26 cellular contexts compared by ENCODE assay signal in genomic region chr11:1740786-1741530, GRCh38. TPM values are rescaled to one million over a fixed set of nuclear protein-coding genes. Genes with fewer than 3 reads are reported as not detected.
A peak's percentile ranks its signal among the peaks of the same experiment; 100 is the strongest.
DNase-seq lines count a peak whose midpoint lies in the region; ATAC-seq and TF ChIP-seq lines count a peak whose summit lies in the region.
"Had no signal": no experiment of that assay in that cellular context is flagged by ENCODE, and none has a peak within 500 bp of the region (broad histone marks: within the 10 kb centered on the region; RNA-seq: fewer than 3 reads in every experiment).

No MANE protein-coding gene starts in this region.

- 88% methylated on average over 8 of the region's 8 CpGs for WGBS in esophagus muscularis mucosa

- no peak overlapping the region for H3K27ac Mint-ChIP-seq in T-helper 17 cell
- H3K27ac Mint-ChIP-seq: GM23338, H9, HFFc6 had no signal

- TF ChIP-seq POLR2A in esophagus muscularis mucosa (IDR thresholded peaks at IDR 0.05; ENCODE audit: low read depth) = no peak

- DNase-seq in RWPE1 (ENCODE audit: low spot score) (no peak), mesenteric fat pad (ENCODE audit: low spot score) (peak; percentile 45), ureter (ENCODE audit: low spot score) (peak; percentile 44), esophagus muscularis mucosa (ENCODE audit: extremely low spot score) (no peak), T-helper 17 cell (no peak), AML-193 (lab: John Stamatoyannopoulos, UW) (no peak)
- DNase-seq: C1 segment of cervical spinal cord; CD8-positive, alpha-beta memory T cell; DMS 273 treated with DMSO at 0.1 percent for 48 hours; DMS79; EL; GDM1; H9; HFFc6; KBM-7; MM.1S; NCI-H2029; NCI-H446 treated with DMSO at 0.1 percent for 48 hours; NCI-H526 treated with DMSO at 0.1 percent for 48 hours; SK-N-SH had no signal

- TF ChIP-seq EP300 in esophagus muscularis mucosa (IDR thresholded peaks at IDR 0.05) = no peak

- H3K36me3 ChIP-seq in HEK293 (ENCODE audit: control insufficient read depth in 2 of 2, insufficient read depth in 1 of 2, low read length in 2 of 2) = no peaks in the 10 kb centered on the region
- no peaks in the 10 kb centered on the region for H3K36me3 ChIP-seq in esophagus muscularis mucosa

- H3K9me3 ChIP-seq in HEK293 (ENCODE audit: control insufficient read depth, insufficient read depth, low read depth, low read length) (no peaks in the 10 kb centered on the region), esophagus muscularis mucosa (peaks cover 0 to 19% (median 14%) of the 10 kb centered on the region in 4 donors), T-helper 17 cell (ENCODE audit: control insufficient read depth, low read length, poor library complexity, severe bottlenecking) (peaks cover 2% of the 10 kb centered on the region)
- H3K9me3 ChIP-seq: SK-N-SH had no signal

- peaks cover 6% of the 10 kb centered on the region for H3K36me3 Mint-ChIP-seq in T-helper 17 cell (ENCODE audit: low read depth)

- peaks cover 4% of the 10 kb centered on the region for H3K4me1 Mint-ChIP-seq in T-helper 17 cell
- H3K4me1 Mint-ChIP-seq: GM23338, H9 had no signal

- H3K4me3 ChIP-seq in HEK293 (ENCODE audit: low read depth, low read length) (no peak overlapping the region), esophagus muscularis mucosa (no peak overlapping the region)
- H3K4me3 ChIP-seq: A549, GM12878, GM23338 had no signal

- H3K4me3 Mint-ChIP-seq in T-helper 17 cell = no peak overlapping the region
- H3K4me3 Mint-ChIP-seq: CD8-positive, alpha-beta memory T cell; GM23338; H9; HFFc6 had no signal

- CTCF ChIA-PET in HEK293 (lab: Yijun Ruan, JAX) = interaction anchor here (1.2 kb wide), 1 partner anchor 47 kb away, joined by 3 read pairs; no protein-coding TSS in a partner anchor
- CTCF ChIA-PET in RWPE1 (lab: Yijun Ruan, JAX) = no interaction called here

- H3K4me1 ChIP-seq in HEK293 (ENCODE audit: control insufficient read depth, insufficient read depth, low read length) (no peaks in the 10 kb centered on the region), esophagus muscularis mucosa (peaks cover 0 to 5% (median 1%) of the 10 kb centered on the region in 4 donors)
- H3K4me1 ChIP-seq: A549 had no signal

- no peak for ATAC-seq in T-helper 17 cell
- ATAC-seq: A549, GM12878, GM23338, Panc1 had no signal

- no peak overlapping the region for H3K27ac ChIP-seq in HEK293 (ENCODE audit: extremely low read depth, low read depth, low read length)
- peak overlapping the region; percentile 43 for H3K27ac ChIP-seq in RWPE1
- H3K27ac ChIP-seq in esophagus muscularis mucosa (replicated peaks in 1 of 4) = no peak overlapping the region
- H3K27ac ChIP-seq: A549 had no signal

- POLR2A ChIA-PET in HEK293 (lab: Yijun Ruan, JAX) = no interaction called here
- POLR2A ChIA-PET in RWPE1 (lab: Yijun Ruan, JAX; ENCODE audit: low non-redundant PET) = no interaction called here

- H3K27me3 Mint-ChIP-seq in T-helper 17 cell = peaks cover 6% of the 10 kb centered on the region

- no peak for TF ChIP-seq CTCF in HEK293 (tag by site-specific recombination; IDR thresholded peaks at IDR 0.05)
- no peak for TF ChIP-seq CTCF in RWPE1 (conservative IDR thresholded peaks at IDR 0.05; ENCODE audit: low read depth)
- TF ChIP-seq CTCF in esophagus muscularis mucosa (IDR thresholded peaks at IDR 0.05) = no peak

- intact Hi-C loops in esophagus muscularis mucosa (cut with DNase I) = no loop called here

- peaks cover 0 to 56% (median 4%) of the 10 kb centered on the region in 4 donors for H3K27me3 ChIP-seq in esophagus muscularis mucosa

TF ChIP-seq in HEK293, 187 proteins besides CTCF, POLR2A, EP300 and RAD21:
- TF ChIP-seq HOXC10 (CRISPR knock-in tag; IDR thresholded peaks at IDR 0.05) (no peak), EGR2 (tag by site-specific recombination; IDR thresholded peaks at IDR 0.05; ENCODE audit: low read depth) (peak; percentile 24; the same call in 1 of the 2 replicates), FEZF1 (tag by site-specific recombination; IDR thresholded peaks at IDR 0.05) (no peak), ZFHX2 (tag by site-specific recombination; conservative IDR thresholded peaks at IDR 0.05) (0 out of 2 replicates have a peak, but pooled peaks have one; percentile 5), ZNF670 (tag by site-specific recombination; IDR thresholded peaks at IDR 0.05; ENCODE audit: low read depth) (no peak), ZBTB44 (tag by site-specific recombination; IDR thresholded peaks at IDR 0.05) (no peak)
TF ChIP-seq in HEK293: peak in this region for 2.

RNA-seq across cellular contexts. Expression of gene IFITM10, which starts 9.4 kb away (rescaled TPM):
- total RNA-seq in mesenteric fat pad (1.5 TPM), ureter (49.2 TPM), esophagus muscularis mucosa (under 1 TPM; 0.42 to 0.58 (median 0.54) TPM), T-helper 17 cell (under 1 TPM; 0.78 to 0.90 TPM)
- total RNA-seq: GM12878, GM23338 had no signal

RNA-seq across cellular contexts. Expression of gene CTSD, which starts 22.8 kb away (rescaled TPM):
- total RNA-seq in mesenteric fat pad (940 TPM), ureter (1,385 TPM), esophagus muscularis mucosa (100 to 1,000 TPM; 186 to 338 (median 270) TPM), T-helper 17 cell (10 to 100 TPM; 79.6 to 83.2 TPM)

RNA-seq across cellular contexts. Expression of gene KRTAP5-6, which starts 44.0 kb away (rescaled TPM):
- not detected for total RNA-seq in mesenteric fat pad
- not detected for total RNA-seq in ureter
- total RNA-seq in esophagus muscularis mucosa = not detected
- not detected for total RNA-seq in T-helper 17 cell
- total RNA-seq: CD8-positive, alpha-beta memory T cell; GM12878; GM23338; H9; HFFc6; OCI-LY7 had no signal

Comparison
In these comparisons a context has a peak if more than half of its experiments do, and no peak if none do; other contexts are left out.
1. DNase-seq: peak in mesenteric fat pad (single experiment) and ureter (single experiment); none in RWPE1 (single experiment), esophagus muscularis mucosa (single experiment), T-helper 17 cell (0 of 3) and AML-193 (0 of 2).
2. RNA of gene IFITM10, which starts 9.4 kb away (total RNA-seq): 49.2 TPM in ureter (single experiment); 1.5 TPM in mesenteric fat pad (single experiment), 0.78 to 0.90 TPM in T-helper 17 cell and 0.42 to 0.58 TPM in esophagus muscularis mucosa; every median in the first group is over 10 times any median in the second.